Comparison of ENCODE assay signal across 8 cellular contexts in genomic region chr14:36069535-36069900, GRCh38.
DNase-seq lines count a peak whose midpoint lies in the region; ATAC-seq, FAIRE-seq and TF ChIP-seq lines count a peak whose summit lies in the region.

No MANE protein-coding gene starts in this region.

- no TSS peak for BruUV-seq in Caco-2 (replicated peaks; lab: Mats Ljungman, UMichigan)

- no peak overlapping the region for H3K4me3 Mint-ChIP-seq in Caco-2 (ENCODE audit: unreplicated experiment)
- H3K4me3 Mint-ChIP-seq in stimulated activated effector memory CD8-positive, alpha-beta T cell treated with anti-CD3 and anti-CD28 coated beads, Interleukin-12 subunit alpha, Interleukin-12 subunit beta, amount 100 ng/mL, for 72 hours = no peak overlapping the region

- peak; percentile 42 for FAIRE-seq in GM19239 (lab: Jason Lieb, UNC)

- H3K36me3 ChIP-seq in Caco-2 (ENCODE audit: control insufficient read depth, insufficient read depth, low read length) (no peaks in the 10 kb centered on the region), adrenal gland (replicated peaks in 1 of 2) (no peaks in the 10 kb centered on the region)

- TF ChIP-seq CTCF in Caco-2 (IDR thresholded peaks at IDR 0.05; ENCODE audit: insufficient read depth in 1 of 2, low read depth in 1 of 2, low read length in 1 of 2, severe bottlenecking in 1 of 2, unreplicated experiment in 1 of 2) (peak; percentile 67 to 83), adrenal gland (IDR thresholded peaks at IDR 0.05) (peak in 5 of 6 experiments; percentile 13 to 44 (median 37))

- DNase-seq in Caco-2 (peak; percentile 51 to 69), GM19239 (ENCODE audit: insufficient read length, low spot score) (peak; percentile 24), NCI-H510A treated with DMSO at 0.1 percent for 48 hours (lab: John Stamatoyannopoulos, UW) (peak; percentile 83), adrenal gland (peak in 1 of 7 donors; percentile 27), iPS-NIHi11 (ENCODE audit: low spot score) (peak; percentile 80)
- DNase-seq in stimulated activated effector memory CD8-positive, alpha-beta T cell treated with anti-CD3 and anti-CD28 coated beads, Interleukin-12 subunit alpha, Interleukin-12 subunit beta, amount 100 ng/mL, for 72 hours (ENCODE audit: low spot score in 2 of 2) = peak in 1 of 2 donors; percentile 54

- intact Hi-C loops in Caco-2 (cut with micrococcal nuclease; ENCODE audit: unreplicated experiment) (loop anchor here (1.0 kb wide), 2 partner anchors 186 to 190 kb away; no protein-coding TSS in a partner anchor), adrenal gland (cut with DNase I) (no loop called here)

- POLR2A ChIA-PET in Caco-2 (lab: Charles Lee) = no interaction called here

- no peak overlapping the region for H3K4me3 ChIP-seq in Caco-2 (ENCODE audit: low read depth, low read length)
- H3K4me3 ChIP-seq in adrenal gland = no peak overlapping the region

- 26 to 57% (median 40%) methylated on average over 2 of the region's 2 CpGs for WGBS in adrenal gland, 4 donors

- CTCF ChIA-PET in Caco-2 (lab: Charles Lee) = interaction anchor here (0.5 to 3.7 kb wide), 23 partner anchors 9 to 536 kb away, joined by 3 to 44 read pairs (median 4); partner anchors contain the start of genes BRMS1L and MBIP

- no peaks in the 10 kb centered on the region for H3K4me1 Mint-ChIP-seq in Caco-2 (ENCODE audit: low read depth, unreplicated experiment)
- H3K4me1 Mint-ChIP-seq in stimulated activated effector memory CD8-positive, alpha-beta T cell treated with anti-CD3 and anti-CD28 coated beads, Interleukin-12 subunit alpha, Interleukin-12 subunit beta, amount 100 ng/mL, for 72 hours = no peaks in the 10 kb centered on the region

- no peak overlapping the region for H3K27ac Mint-ChIP-seq in Caco-2 (ENCODE audit: unreplicated experiment)
- no peak overlapping the region for H3K27ac Mint-ChIP-seq in stimulated activated effector memory CD8-positive, alpha-beta T cell treated with anti-CD3 and anti-CD28 coated beads, Interleukin-12 subunit alpha, Interleukin-12 subunit beta, amount 100 ng/mL, for 72 hours

- H3K27me3 ChIP-seq in Caco-2 (replicated peaks; ENCODE audit: control insufficient read depth, insufficient read depth, low read length) (peaks cover 2% of the 10 kb centered on the region; the same call in 1 of the 2 replicates), adrenal gland (no peaks in the 10 kb centered on the region)

- H3K9me3 Mint-ChIP-seq in Caco-2 (ENCODE audit: unreplicated experiment) = no peaks in the 10 kb centered on the region
- H3K9me3 Mint-ChIP-seq in stimulated activated effector memory CD8-positive, alpha-beta T cell treated with anti-CD3 and anti-CD28 coated beads, Interleukin-12 subunit alpha, Interleukin-12 subunit beta, amount 100 ng/mL, for 72 hours = no peaks in the 10 kb centered on the region

- peaks cover 6% of the 10 kb centered on the region for H3K27me3 Mint-ChIP-seq in Caco-2 (ENCODE audit: insufficient read depth, unreplicated experiment)

- no peak for TF ChIP-seq POLR2A in adrenal gland (IDR thresholded peaks at IDR 0.05)

- H3K27ac ChIP-seq in adrenal gland = no peak overlapping the region

- no peaks in the 10 kb centered on the region for H3K36me3 Mint-ChIP-seq in Caco-2 (ENCODE audit: insufficient read depth, unreplicated experiment)
- H3K36me3 Mint-ChIP-seq in stimulated activated effector memory CD8-positive, alpha-beta T cell treated with anti-CD3 and anti-CD28 coated beads, Interleukin-12 subunit alpha, Interleukin-12 subunit beta, amount 100 ng/mL, for 72 hours = no peaks in the 10 kb centered on the region

- no peaks in the 10 kb centered on the region for H3K9me3 ChIP-seq in Caco-2
- H3K9me3 ChIP-seq in adrenal gland (replicated peaks in 1 of 3) = no peaks in the 10 kb centered on the region

- ATAC-seq in HG03460 (IDR thresholded peaks at IDR 0.05; ENCODE audit: unreplicated experiment) (peak; percentile 61), GM21381 (IDR thresholded peaks at IDR 0.05; ENCODE audit: unreplicated experiment) (no peak)
- peak; percentile 67 for ATAC-seq in stimulated activated effector memory CD8-positive, alpha-beta T cell treated with anti-CD3 and anti-CD28 coated beads, Interleukin-12 subunit alpha, Interleukin-12 subunit beta, amount 100 ng/mL, for 72 hours

- H3K4me1 ChIP-seq in Caco-2 (no peaks in the 10 kb centered on the region), adrenal gland (replicated peaks in 1 of 2) (peaks cover 0 to 5% of the 10 kb centered on the region in 2 donors)
